In genomic region chr19:13090511-13091231, GRCh38 we compare ENCODE assay signal across 8 cellular contexts. TPM values are rescaled to one million over a fixed set of nuclear protein-coding genes. Genes with fewer than 3 reads are reported as not detected.
A peak's percentile ranks its signal among the peaks of the same experiment; 100 is the strongest.
DNase-seq lines count a peak whose midpoint lies in the region; ATAC-seq and TF ChIP-seq lines count a peak whose summit lies in the region.

No MANE protein-coding gene starts in this region.

- intact Hi-C loops in left lung (cut with DNase I): loop anchor here (5.0 to 10.0 kb wide), 2 partner anchors 103 to 106 kb away; no protein-coding TSS in a partner anchor
- intact Hi-C loops in CD8-positive, alpha-beta T cell (cut with DNase I, micrococcal nuclease): loop anchor here in 1 of 2 experiments (5.0 kb wide), 1 partner anchor 58 kb away; no protein-coding TSS in a partner anchor
- intact Hi-C loops in spleen (cut with DNase I; ENCODE audit: low total_unique reads): no loop called here

- H4K20me1 ChIP-seq in MM.1S (ENCODE audit: insufficient read depth, low read length): no peaks in the 10 kb centered on the region

- no peaks in the 10 kb centered on the region for H3K9me3 Mint-ChIP-seq in CD8-positive, alpha-beta T cell

- H3K9ac ChIP-seq in MM.1S (ENCODE audit: low read length): no peak overlapping the region

- TF ChIP-seq POLR2A in spleen (IDR thresholded peaks at IDR 0.05): no peak

- H3K4me1 Mint-ChIP-seq in CD8-positive, alpha-beta T cell (ENCODE audit: low read depth): peaks cover 3% of the 10 kb centered on the region

- DNase-seq in NCI-H146 (lab: John Stamatoyannopoulos, UW): peak; percentile 29
- no peak for DNase-seq in NCI-H146 treated with DMSO at 0.1 percent for 48 hours (lab: John Stamatoyannopoulos, UW; ENCODE audit: unreplicated experiment)
- DNase-seq in left lung: peak in 1 of 2 donors; percentile 66
- no peak for DNase-seq in MM.1S
- no peak for DNase-seq in CD8-positive, alpha-beta T cell
- no peak for DNase-seq in spleen

- peaks cover 4% of the 10 kb centered on the region; the same call in 1 of the 2 replicates for H3F3A ChIP-seq in MM.1S (ENCODE audit: insufficient read depth, low read length)

- H3K27me3 Mint-ChIP-seq in CD8-positive, alpha-beta T cell (ENCODE audit: low read depth): peaks cover 5% of the 10 kb centered on the region

- H3K4me2 ChIP-seq in MM.1S (ENCODE audit: low read depth, low read length): no peak overlapping the region

- H3K36me3 Mint-ChIP-seq in CD8-positive, alpha-beta T cell: no peaks in the 10 kb centered on the region

- peaks cover 0 to 24% of the 10 kb centered on the region in 2 donors for H3K36me3 ChIP-seq in left lung
- no peaks in the 10 kb centered on the region for H3K36me3 ChIP-seq in MM.1S (replicated peaks; ENCODE audit: insufficient read depth, low read length)
- H3K36me3 ChIP-seq in CD8-positive, alpha-beta T cell (ENCODE audit: insufficient read depth, low read length): no peaks in the 10 kb centered on the region
- peaks cover 0 to 13% (median 0%) of the 10 kb centered on the region in 6 donors for H3K36me3 ChIP-seq in spleen

- no peak overlapping the region for H3K27ac Mint-ChIP-seq in CD8-positive, alpha-beta T cell

- 71 to 97% (median 93%) methylated on average over 5 to 10 of the region's 10 CpGs for WGBS in spleen, 5 donors

- ATAC-seq in left lung: no peak
- ATAC-seq in CD8-positive, alpha-beta T cell: no peak

- H3K27me3 ChIP-seq in left lung (peaks cover 0 to 5% of the 10 kb centered on the region in 2 donors), MM.1S (replicated peaks; ENCODE audit: insufficient read depth, low read length) (peaks cover 16% of the 10 kb centered on the region), spleen (replicated peaks in 1 of 7) (peaks cover 0 to 6% (median 0%) of the 10 kb centered on the region in 7 donors)
- H3K27me3 ChIP-seq in CD8-positive, alpha-beta T cell (ENCODE audit: insufficient read depth, low read length): no peaks in the 10 kb centered on the region

- H3K9me3 ChIP-seq in left lung: no peaks in the 10 kb centered on the region
- no peaks in the 10 kb centered on the region for H3K9me3 ChIP-seq in MM.1S (replicated peaks; ENCODE audit: insufficient read depth, low read length)
- no peaks in the 10 kb centered on the region for H3K9me3 ChIP-seq in CD8-positive, alpha-beta T cell (ENCODE audit: low read length)
- H3K9me3 ChIP-seq in spleen: no peaks in the 10 kb centered on the region

- no peak overlapping the region for H3K4me3 Mint-ChIP-seq in CD8-positive, alpha-beta T cell

- H3K4me3 ChIP-seq in left lung (no peak overlapping the region), MM.1S (ENCODE audit: low read length) (no peak overlapping the region), spleen (no peak overlapping the region)
- no peak overlapping the region for H3K4me3 ChIP-seq in CD8-positive, alpha-beta T cell (ENCODE audit: low read depth, low read length)

- H2AFZ ChIP-seq in MM.1S (ENCODE audit: low read length): no peak overlapping the region

- H3K27ac ChIP-seq in VCaP (peak overlapping the region; percentile 26; the same call in 1 of the 2 replicates), left lung (peak overlapping the region; percentile 28 to 85), temporal lobe (ENCODE audit: low read depth, low read length) (peak overlapping the region; percentile 94), MM.1S (ENCODE audit: low read length) (no peak overlapping the region), spleen (peak overlapping the region in 1 of 8 donors; percentile 16)
- no peak overlapping the region for H3K27ac ChIP-seq in CD8-positive, alpha-beta T cell (ENCODE audit: low read depth, low read length)

- no peaks in the 10 kb centered on the region for H3K79me2 ChIP-seq in MM.1S (ENCODE audit: low read length)

- POLR2A ChIA-PET in CD8-positive, alpha-beta T cell (lab: Charles Lee): no interaction called here

- no peaks in the 10 kb centered on the region for H3K9me2 ChIP-seq in MM.1S (replicated peaks; ENCODE audit: insufficient read depth, low read length)

- CTCF ChIA-PET in CD8-positive, alpha-beta T cell (lab: Charles Lee): interaction anchor here (0.6 to 9.3 kb wide), 5 partner anchors 16 to 125 kb away, joined by 3 to 138 read pairs (median 6); no protein-coding TSS in a partner anchor

- no peak for TF ChIP-seq CTCF in VCaP (conservative IDR thresholded peaks at IDR 0.05)
- no peak for TF ChIP-seq CTCF in left lung (IDR thresholded peaks at IDR 0.05)
- no peak for TF ChIP-seq CTCF in MM.1S (IDR thresholded peaks at IDR 0.05; ENCODE audit: low read length)
- TF ChIP-seq CTCF in CD8-positive, alpha-beta T cell (IDR thresholded peaks at IDR 0.05): no peak
- no peak for TF ChIP-seq CTCF in spleen (IDR thresholded peaks at IDR 0.05 in 8 of 11, conservative IDR thresholded peaks at IDR 0.05 in 3 of 11)

- H3K4me1 ChIP-seq in left lung (peaks cover 37 to 40% of the 10 kb centered on the region in 2 donors), MM.1S (ENCODE audit: low read length) (peaks cover 4% of the 10 kb centered on the region; the same call in 1 of the 2 replicates), spleen (peaks cover 7 to 30% (median 24%) of the 10 kb centered on the region in 6 donors)
- H3K4me1 ChIP-seq in CD8-positive, alpha-beta T cell (ENCODE audit: insufficient read depth, low read length): peaks cover 4% of the 10 kb centered on the region

RNA-seq across cellular contexts. Expression of gene LYL1, which starts 12.0 kb away (rescaled TPM):
- total RNA-seq in left lung (10 to 100 TPM; 15.4 to 32.9 TPM), temporal lobe (1.2 TPM), spleen (10 to 100 TPM; 35.5 to 69.4 (median 50.0) TPM)
- total RNA-seq in CD8-positive, alpha-beta T cell: under 1 TPM; 0.81 to 0.92 TPM
- polyA plus RNA-seq in spleen: 10 to 100 TPM; 63.7 to 86.9 (median 68.0) TPM

RNA-seq across cellular contexts. Expression of gene TRMT1, which starts 25.9 kb away (rescaled TPM):
- total RNA-seq in left lung (10 to 100 TPM; 24.2 to 46.2 TPM), temporal lobe (14.3 TPM), spleen (10 to 100 TPM; 27.7 to 72.8 (median 37.5) TPM)
- 10 to 100 TPM; 76.4 to 77.2 TPM for total RNA-seq in CD8-positive, alpha-beta T cell
- 100 to 1,000 TPM in 2 of 3 donors, 10 to 100 TPM in 1; 76.2 to 109 (median 107) TPM for polyA plus RNA-seq in spleen

RNA-seq across cellular contexts. Expression of gene NACC1, which starts 27.4 kb away (rescaled TPM):
- 10 to 100 TPM; 65.1 to 92.5 TPM for total RNA-seq in left lung
- 11.6 TPM for total RNA-seq in temporal lobe
- 10 to 100 TPM; 16.8 to 20.8 TPM for total RNA-seq in CD8-positive, alpha-beta T cell
- total RNA-seq in spleen: 10 to 100 TPM; 22.0 to 47.0 (median 37.7) TPM
- polyA plus RNA-seq in spleen: 10 to 100 TPM in 1 of 3 donors, 1 to 10 TPM in 2; 5.5 to 32.8 (median 7.1) TPM

RNA-seq across cellular contexts. Expression of gene STX10, which starts 59.5 kb away (rescaled TPM):
- total RNA-seq in left lung: 10 to 100 TPM; 64.0 to 94.8 TPM
- 18.9 TPM for total RNA-seq in temporal lobe
- 10 to 100 TPM; 35.7 to 37.5 TPM for total RNA-seq in CD8-positive, alpha-beta T cell
- total RNA-seq in spleen: 10 to 100 TPM; 43.8 to 89.5 (median 55.8) TPM
- polyA plus RNA-seq in spleen: 10 to 100 TPM; 78.3 to 98.0 (median 93.7) TPM

RNA-seq across cellular contexts. Expression of gene IER2, which starts 59.5 kb away (rescaled TPM):
- 10 to 100 TPM; 70.1 to 99.4 TPM for total RNA-seq in left lung
- 9.6 TPM for total RNA-seq in temporal lobe
- total RNA-seq in CD8-positive, alpha-beta T cell: 100 to 1,000 TPM; 223 to 229 TPM
- 100 to 1,000 TPM in 4 of 7 donors, 10 to 100 TPM in 3; 59.7 to 131 (median 104) TPM for total RNA-seq in spleen
- polyA plus RNA-seq in spleen: 10 to 100 TPM; 56.7 to 92.2 (median 76.6) TPM

Comparison
In these comparisons a context has a peak if more than half of its experiments do, and no peak if none do; other contexts are left out.
1. H3K27ac ChIP-seq: peak in VCaP (single experiment), left lung (2 of 2) and temporal lobe (single experiment); none in MM.1S (single experiment) and CD8-positive, alpha-beta T cell (single experiment).